Comparison of ENCODE assay signal across 8 cellular contexts in genomic region chr2:189751080-189751658, GRCh38. TPM values are rescaled to one million over a fixed set of nuclear protein-coding genes. Genes with fewer than 3 reads are reported as not detected.
DNase-seq lines count a peak whose midpoint lies in the region; ATAC-seq and TF ChIP-seq lines count a peak whose summit lies in the region.

No MANE protein-coding gene starts in this region.

- H2BK15ac ChIP-seq in mesendoderm (replicated peaks; ENCODE audit: low read depth), result no peak overlapping the region

- H3K4me2 ChIP-seq in SK-N-SH, result no peak overlapping the region
- no peak overlapping the region for H3K4me2 ChIP-seq in mesendoderm (ENCODE audit: low read length)

- H3K27me3 Mint-ChIP-seq in central memory CD8-positive, alpha-beta T cell, result no peaks in the 10 kb centered on the region

- no peak overlapping the region for H2BK5ac ChIP-seq in mesendoderm (ENCODE audit: low read length)

- H2BK120ac ChIP-seq in mesendoderm (ENCODE audit: low read depth, low read length), result no peak overlapping the region

- TF ChIP-seq CTCF in SK-N-SH (IDR thresholded peaks at IDR 0.05) (peak; percentile 75), vagina (IDR thresholded peaks at IDR 0.05) (peak in 2 of 3 experiments; percentile 25 to 36)

- no peak overlapping the region for H4K8ac ChIP-seq in mesendoderm (ENCODE audit: low read depth, low read length)

- H3K27ac ChIP-seq in SK-N-SH (ENCODE audit: low read depth in 2 of 2, low read length in 1 of 2) (no peak overlapping the region), mesendoderm (ENCODE audit: low read depth, low read length) (no peak overlapping the region), vagina (no peak overlapping the region)

- no peaks in the 10 kb centered on the region for H3F3A ChIP-seq in SK-N-SH (replicated peaks; ENCODE audit: insufficient read depth)

- no peak overlapping the region; a peak in 1 of 4 replicates for H3K4me3 ChIP-seq in SK-N-SH (ENCODE audit: low read depth in 2 of 2, low read length in 1 of 2)
- no peak overlapping the region for H3K4me3 ChIP-seq in mesendoderm (ENCODE audit: low read length)
- H3K4me3 ChIP-seq in vagina, result no peak overlapping the region

- no peak for TF ChIP-seq EP300 in SK-N-SH (IDR thresholded peaks at IDR 0.05; ENCODE audit: borderline replicate concordance in 1 of 2, low read depth in 1 of 2, low read length in 1 of 2)

- no peak overlapping the region for H2AFZ ChIP-seq in SK-N-SH (ENCODE audit: low read depth)

- H3K36me3 ChIP-seq in SK-N-SH (replicated peaks in 1 of 2; ENCODE audit: control insufficient read depth in 1 of 2, insufficient read depth in 2 of 2, low read length in 1 of 2) (peaks cover 47 to 52% of the 10 kb centered on the region in 2 experiments), mesendoderm (ENCODE audit: control insufficient read depth, insufficient read depth, low read length) (no peaks in the 10 kb centered on the region), vagina (peaks cover 0 to 34% of the 10 kb centered on the region in 2 donors)

- no peaks in the 10 kb centered on the region for H4K20me1 ChIP-seq in SK-N-SH (ENCODE audit: insufficient read depth)

- no peak for TF ChIP-seq POLR2A in vagina (IDR thresholded peaks at IDR 0.05)

- no peak overlapping the region for H4K5ac ChIP-seq in mesendoderm (ENCODE audit: low read length)

- H3K4me1 Mint-ChIP-seq in central memory CD8-positive, alpha-beta T cell, result no peaks in the 10 kb centered on the region

- no peaks in the 10 kb centered on the region for H3K9me3 ChIP-seq in SK-N-SH
- no peaks in the 10 kb centered on the region for H3K9me3 ChIP-seq in vagina

- POLR2A ChIA-PET in SK-N-SH (lab: Yijun Ruan, JAX), result interaction anchor here (1.0 kb wide), 1 partner anchor 11 kb away, joined by 5 read pairs; the partner anchor contains the start of gene OSGEPL1

- H3K27ac Mint-ChIP-seq in central memory CD8-positive, alpha-beta T cell (ENCODE audit: low read depth), result no peak overlapping the region

- ATAC-seq in HG03354 (IDR thresholded peaks at IDR 0.05; ENCODE audit: poor library complexity, severe bottlenecking, unreplicated experiment), result peak; percentile 73
- ATAC-seq in central memory CD8-positive, alpha-beta T cell (replicated peaks; ENCODE audit: extremely low read depth, poor library complexity, severe bottlenecking), result peak; percentile 64

- no peak overlapping the region for H3K56ac ChIP-seq in mesendoderm (ENCODE audit: low read length)

- H3K18ac ChIP-seq in mesendoderm (ENCODE audit: low read length), result no peak overlapping the region

- 87% methylated on average over 10 of the region's 10 CpGs for WGBS in SK-N-SH (ENCODE audit: low lambda C conversion rate)
- no CpG with 5 or more reads among the region's 10 CpGs for WGBS in mesendoderm (ENCODE audit: extremely low coverage, insufficient coverage, low lambda C conversion rate)

- H3K9me3 Mint-ChIP-seq in central memory CD8-positive, alpha-beta T cell, result no peaks in the 10 kb centered on the region

- peak; percentile 55 for TF ChIP-seq RAD21 in SK-N-SH (IDR thresholded peaks at IDR 0.05; ENCODE audit: low read length)

- H3K23ac ChIP-seq in mesendoderm (ENCODE audit: low read length), result no peak overlapping the region

- no peaks in the 10 kb centered on the region for H3K79me1 ChIP-seq in mesendoderm (ENCODE audit: low read length)

- no peak overlapping the region for H3K4me3 Mint-ChIP-seq in central memory CD8-positive, alpha-beta T cell

- no peak overlapping the region for H3K4ac ChIP-seq in mesendoderm (ENCODE audit: low read depth, low read length)

- DNase-seq in AG20443 (ENCODE audit: low spot score) (peak; percentile 52), GM03348 (ENCODE audit: low spot score) (peak; percentile 61), SK-N-SH (peak; percentile 49), mesendoderm (peak; percentile 57), vagina (ENCODE audit: extremely low spot score in 2 of 2) (no peak), cardiac septum (ENCODE audit: low spot score) (no peak)
- DNase-seq in central memory CD8-positive, alpha-beta T cell (ENCODE audit: low spot score in 2 of 2), result no peak

- H3K4me1 ChIP-seq in SK-N-SH (ENCODE audit: control insufficient read depth in 1 of 2, insufficient read depth in 2 of 2, low read depth in 1 of 2, low read length in 1 of 2) (no peaks in the 10 kb centered on the region), mesendoderm (ENCODE audit: control insufficient read depth, low read depth, low read length) (no peaks in the 10 kb centered on the region), vagina (no peaks in the 10 kb centered on the region)

- H3K9me2 ChIP-seq in SK-N-SH, result no peaks in the 10 kb centered on the region

- H3K79me2 ChIP-seq in SK-N-SH (ENCODE audit: insufficient read depth) (no peaks in the 10 kb centered on the region), mesendoderm (ENCODE audit: control insufficient read depth, insufficient read depth, low read length) (no peaks in the 10 kb centered on the region)

- peaks cover 28% of the 10 kb centered on the region for H3K36me3 Mint-ChIP-seq in central memory CD8-positive, alpha-beta T cell (ENCODE audit: insufficient read depth)

- no peaks in the 10 kb centered on the region for H3K27me3 ChIP-seq in SK-N-SH (ENCODE audit: insufficient read depth)
- H3K27me3 ChIP-seq in mesendoderm (ENCODE audit: insufficient read depth, low read length, poor library complexity), result no peaks in the 10 kb centered on the region
- H3K27me3 ChIP-seq in vagina, result no peaks in the 10 kb centered on the region

- CTCF ChIA-PET in SK-N-SH (lab: Yijun Ruan, JAX), result interaction anchor here (0.7 to 5.3 kb wide), 7 partner anchors 11 to 328 kb away, joined by 3 to 36 read pairs (median 3); partner anchors contain the start of gene OSGEPL1

- intact Hi-C loops in vagina (cut with DNase I) (no loop called here), cardiac septum (cut with DNase I) (loop anchor here (5.0 kb wide), 1 partner anchor 321 kb away; no protein-coding TSS in a partner anchor)

- H3K9ac ChIP-seq in SK-N-SH (no peak overlapping the region), mesendoderm (ENCODE audit: low read length) (no peak overlapping the region)

- no peak overlapping the region for H2AK5ac ChIP-seq in mesendoderm (ENCODE audit: low read length)

TF ChIP-seq in SK-N-SH, 30 proteins besides CTCF, POLR2A, EP300 and RAD21:
- TF ChIP-seq TAF1 (IDR thresholded peaks at IDR 0.05; ENCODE audit: borderline replicate concordance, low read depth, low read length) (0 out of 2 replicates have a peak, but pooled peaks have one; percentile 31), FOXM1 (IDR thresholded peaks at IDR 0.05; ENCODE audit: low read depth) (no peak), SMC3 (IDR thresholded peaks at IDR 0.05; ENCODE audit: low read depth, low read length) (peak; percentile 53)

RNA-seq across cellular contexts. Expression of gene OSGEPL1, which starts 11.4 kb away (rescaled TPM):
- 5.8 and 8.3 TPM in 2 replicates for polyA plus RNA-seq in SK-N-SH (2012; rRNA removed)
- 8.5 and 8.6 TPM in 2 replicates for polyA plus RNA-seq in SK-N-SH (2012; cell fraction: cytosol; rRNA removed)
- 6.3 and 12.0 TPM in 2 replicates for polyA plus RNA-seq in SK-N-SH (2012; cell fraction: nucleus; rRNA removed)
- 5.3 TPM for polyA plus RNA-seq in mesendoderm (2013, experiment 1 of 2)
- 5.2 TPM for polyA plus RNA-seq in mesendoderm (2013, experiment 2 of 2)
- total RNA-seq in vagina (8.1 TPM), cardiac septum (5.4 TPM)

RNA-seq across cellular contexts. Expression of gene ORMDL1, which starts 33.0 kb away (rescaled TPM):
- 99.2 and 196 TPM in 2 replicates for polyA plus RNA-seq in SK-N-SH (2012; rRNA removed)
- polyA plus RNA-seq in SK-N-SH (2012; cell fraction: cytosol; rRNA removed), result 68.2 and 71.1 TPM in 2 replicates
- 227 and 771 TPM in 2 replicates for polyA plus RNA-seq in SK-N-SH (2012; cell fraction: nucleus; rRNA removed)
- 69.6 TPM for polyA plus RNA-seq in mesendoderm (2013, experiment 1 of 2)
- 69.5 TPM for polyA plus RNA-seq in mesendoderm (2013, experiment 2 of 2)
- total RNA-seq in vagina, result 58.9 TPM
- total RNA-seq in cardiac septum, result 25.7 TPM

RNA-seq across cellular contexts. Expression of gene PMS1, which starts 33.1 kb away (rescaled TPM):
- 7.7 and 9.6 TPM in 2 replicates for polyA plus RNA-seq in SK-N-SH (2012; rRNA removed)
- polyA plus RNA-seq in SK-N-SH (2012; cell fraction: cytosol; rRNA removed), result 9.5 and 11.5 TPM in 2 replicates
- 10.9 and 20.1 TPM in 2 replicates for polyA plus RNA-seq in SK-N-SH (2012; cell fraction: nucleus; rRNA removed)
- polyA plus RNA-seq in mesendoderm (2013, experiment 1 of 2), result 24.5 TPM
- 23.3 TPM for polyA plus RNA-seq in mesendoderm (2013, experiment 2 of 2)
- 20.1 TPM for total RNA-seq in vagina
- total RNA-seq in cardiac septum, result 11.1 TPM

Comparison
In these comparisons a context has a peak if more than half of its experiments do, and no peak if none do; other contexts are left out.
1. DNase-seq: peak in AG20443 (single experiment), GM03348 (single experiment), SK-N-SH (single experiment) and mesendoderm (single experiment); none in central memory CD8-positive, alpha-beta T cell (0 of 2), vagina (0 of 2) and cardiac septum (single experiment).